In genomic region chr3:117709108-117709507, GRCh38 we compare ENCODE assay signal across 2 cellular contexts.
"Had no signal": no experiment of that assay in that cellular context is flagged by ENCODE, and none has a peak within 500 bp of the region (broad histone marks: within the 10 kb centered on the region; RNA-seq: fewer than 3 reads in every experiment).

No MANE protein-coding gene starts in this region.

- H2AFZ ChIP-seq: GM23338 had no signal

- DNase-seq: H9 had no signal

- H3K4me3 ChIP-seq: GM23338 had no signal

- ATAC-seq: GM23338 had no signal

- H3K4me2 ChIP-seq: GM23338 had no signal
